In genomic region chr12:49091056-49091835, GRCh38 we compare ENCODE assay signal across 10 cellular contexts. TPM values are rescaled to one million over a fixed set of nuclear protein-coding genes. Genes with fewer than 3 reads are reported as not detected.
DNase-seq lines count a peak whose midpoint lies in the region; ATAC-seq and TF ChIP-seq lines count a peak whose summit lies in the region.
"Had no signal": no experiment of that assay in that cellular context is flagged by ENCODE, and none has a peak within 500 bp of the region (broad histone marks: within the 10 kb centered on the region; RNA-seq: fewer than 3 reads in every experiment).

No MANE protein-coding gene starts in this region.

- in situ Hi-C loops in mammary epithelial cell (cut with MboI; ENCODE audit: low sequenced_read_pairs in 2 of 2), result no loop called here

- ATAC-seq in CD8-positive, alpha-beta T cell, result no peak
- ATAC-seq in HG03469 (IDR thresholded peaks at IDR 0.05; ENCODE audit: unreplicated experiment) (no peak), HG03045 (IDR thresholded peaks at IDR 0.05; ENCODE audit: unreplicated experiment) (no peak)

- H2BK5ac ChIP-seq in neuronal stem cell (ENCODE audit: low read length), result peak overlapping the region; percentile 54

- H4K91ac ChIP-seq in neuronal stem cell (ENCODE audit: low read depth, low read length, poor library complexity), result no peak overlapping the region

- no peaks in the 10 kb centered on the region for H3K79me2 ChIP-seq in mammary epithelial cell (ENCODE audit: insufficient read depth, low read length)

- no peaks in the 10 kb centered on the region for H3K36me3 ChIP-seq in CD8-positive, alpha-beta T cell (ENCODE audit: insufficient read depth, low read length)
- H3K36me3 ChIP-seq in HUES48 (ENCODE audit: control insufficient read depth, insufficient read depth, low read length) (no peaks in the 10 kb centered on the region), ectodermal cell (ENCODE audit: control insufficient read depth, insufficient read depth, low read length) (no peaks in the 10 kb centered on the region), neuronal stem cell (replicated peaks in 1 of 2; ENCODE audit: control insufficient read depth in 2 of 2, insufficient read depth in 2 of 2, low read length in 2 of 2) (peaks cover 0 to 8% of the 10 kb centered on the region in 2 donors), mammary epithelial cell (ENCODE audit: insufficient read depth, low read length) (no peaks in the 10 kb centered on the region)

- peak overlapping the region; percentile 15 for H3K4me3 Mint-ChIP-seq in CD8-positive, alpha-beta T cell

- H4K8ac ChIP-seq in neuronal stem cell (ENCODE audit: low read depth, low read length), result peak overlapping the region; percentile 66

- H2AFZ ChIP-seq in neuronal stem cell (ENCODE audit: low read length), result peak overlapping the region; percentile 96
- no peak overlapping the region for H2AFZ ChIP-seq in mammary epithelial cell (ENCODE audit: low read depth, low read length)

- DNase-seq in CD8-positive, alpha-beta T cell, result no peak
- DNase-seq in neuronal stem cell (ENCODE audit: low spot score), result no peak
- no peak for DNase-seq in inferior parietal cortex (ENCODE audit: extremely low spot score)
- DNase-seq in mammary epithelial cell, result no peak
- DNase-seq: DMS79 treated with DMSO at 0.1 percent for 48 hours, NCI-H2081 had no signal

- no peak overlapping the region for H3K4ac ChIP-seq in neuronal stem cell (ENCODE audit: low read length)

- peak overlapping the region; percentile 70 for H2AK5ac ChIP-seq in neuronal stem cell (ENCODE audit: low read depth, low read length)

- no TSS peak for BruUV-seq in mammary epithelial cell (replicated peaks; lab: Mats Ljungman, UMichigan)

- no peaks in the 10 kb centered on the region for H3K79me1 ChIP-seq in neuronal stem cell (ENCODE audit: low read depth, low read length)

- peaks cover 3% of the 10 kb centered on the region for H3K36me3 Mint-ChIP-seq in CD8-positive, alpha-beta T cell

- WGBS in ectodermal cell, 2 experiments, result 53 to 55% methylated on average over 41 of the region's 41 CpGs
- no CpG with 5 or more reads among the region's 41 CpGs for WGBS in neuronal stem cell (ENCODE audit: extremely low coverage in 2 of 2, insufficient read length in 2 of 2, insufficient replicate concordance in 1 of 2), 2 donors
- 45% methylated on average over 26 of the region's 41 CpGs for WGBS in mammary epithelial cell (ENCODE audit: low coverage, missing lambda C conversion rate)

- no peak overlapping the region for H3K9ac ChIP-seq in HUES48 (ENCODE audit: low read depth, low read length)
- no peak overlapping the region for H3K9ac ChIP-seq in neuronal stem cell (ENCODE audit: low read depth, low read length, poor library complexity)
- H3K9ac ChIP-seq in mammary epithelial cell (ENCODE audit: insufficient read depth, low read length), result no peak overlapping the region

- H2BK120ac ChIP-seq in neuronal stem cell (ENCODE audit: low read depth, low read length), result peak overlapping the region; percentile 27

- H2BK15ac ChIP-seq in neuronal stem cell (ENCODE audit: low read length), result peak overlapping the region; percentile 94

- POLR2A ChIA-PET in CD8-positive, alpha-beta T cell (lab: Charles Lee), result interaction anchor here (1.5 to 1.6 kb wide), 2 partner anchors 18 to 21 kb away, joined by 6 read pairs; partner anchors contain the start of gene RHEBL1

- H3K4me1 Mint-ChIP-seq in CD8-positive, alpha-beta T cell (ENCODE audit: low read depth), result peaks cover 50% of the 10 kb centered on the region

- no peak for TF ChIP-seq CTCF in CD8-positive, alpha-beta T cell (IDR thresholded peaks at IDR 0.05)
- no peak for TF ChIP-seq CTCF in mammary epithelial cell (conservative IDR thresholded peaks at IDR 0.05 in 1 of 2, IDR thresholded peaks at IDR 0.05 in 1 of 2; ENCODE audit: extremely low read depth in 1 of 2, insufficient read depth in 1 of 2, low read depth in 1 of 2, low read length in 2 of 2)

- H3K9me3 Mint-ChIP-seq in CD8-positive, alpha-beta T cell, result no peaks in the 10 kb centered on the region

- H3K27ac Mint-ChIP-seq in CD8-positive, alpha-beta T cell, result no peak overlapping the region

- H3K4me3 ChIP-seq in CD8-positive, alpha-beta T cell (ENCODE audit: low read depth, low read length), result no peak overlapping the region
- H3K4me3 ChIP-seq in HUES48 (ENCODE audit: low read depth, low read length) (peak overlapping the region; percentile 39; the same call in 1 of the 2 replicates), ectodermal cell (ENCODE audit: insufficient read depth, low read depth, low read length) (peak overlapping the region; percentile 28), neuronal stem cell (ENCODE audit: low read length in 2 of 2) (peak overlapping the region; percentile 52 to 71), mammary epithelial cell (replicated peaks in 1 of 3; ENCODE audit: insufficient read depth in 1 of 3, low read depth in 2 of 3, low read length in 3 of 3) (no peak overlapping the region)

- peak overlapping the region; percentile 94 for H3K4me2 ChIP-seq in neuronal stem cell (ENCODE audit: insufficient read depth, low read length, poor library complexity, severe bottlenecking)
- no peak overlapping the region for H3K4me2 ChIP-seq in mammary epithelial cell (ENCODE audit: insufficient read depth, low read depth, low read length)

- CTCF ChIA-PET in CD8-positive, alpha-beta T cell (lab: Charles Lee), result interaction anchor here (0.9 to 6.8 kb wide), 13 partner anchors 12 to 108 kb away, joined by 3 to 81 read pairs (median 7); partner anchors contain the start of genes LMBR1L, RHEBL1 and TUBA1B
- CTCF ChIA-PET in mammary epithelial cell (lab: Charles Lee; ENCODE audit: low non-redundant PET), result no interaction called here

- no peaks in the 10 kb centered on the region for H3K9me3 ChIP-seq in CD8-positive, alpha-beta T cell (ENCODE audit: low read length)
- H3K9me3 ChIP-seq in HUES48 (ENCODE audit: control insufficient read depth, insufficient read depth, low read length) (no peaks in the 10 kb centered on the region), ectodermal cell (ENCODE audit: control insufficient read depth, low read length) (no peaks in the 10 kb centered on the region), neuronal stem cell (replicated peaks in 1 of 2; ENCODE audit: control insufficient read depth in 2 of 2, insufficient read depth in 1 of 2, low read depth in 1 of 2, low read length in 2 of 2) (peaks cover 2% of the 10 kb centered on the region in 2 donors), mammary epithelial cell (replicated peaks; ENCODE audit: insufficient read depth, low read length) (no peaks in the 10 kb centered on the region)

- no peak overlapping the region for H3K27ac ChIP-seq in CD8-positive, alpha-beta T cell (ENCODE audit: low read depth, low read length)
- H3K27ac ChIP-seq in HUES48 (ENCODE audit: low read depth, low read length) (no peak overlapping the region), ectodermal cell (ENCODE audit: insufficient read depth, low read depth, low read length, poor library complexity, severe bottlenecking) (no peak overlapping the region), neuronal stem cell (replicated peaks; ENCODE audit: low read length) (no peak overlapping the region), mammary epithelial cell (ENCODE audit: insufficient read depth, low read depth, low read length) (no peak overlapping the region)

- dilution Hi-C loops in mammary epithelial cell (cut with HindIII; ENCODE audit: low sequenced_read_pairs), result no loop called here

- peak overlapping the region; percentile 94 for H3K18ac ChIP-seq in neuronal stem cell (ENCODE audit: low read length)

- peaks cover 59% of the 10 kb centered on the region for H3K4me1 ChIP-seq in CD8-positive, alpha-beta T cell (ENCODE audit: insufficient read depth, low read length)
- peaks cover 41% of the 10 kb centered on the region for H3K4me1 ChIP-seq in HUES48 (ENCODE audit: control insufficient read depth, insufficient read depth, low read length)
- peaks cover 45% of the 10 kb centered on the region for H3K4me1 ChIP-seq in ectodermal cell (ENCODE audit: control insufficient read depth, insufficient read depth, low read length)
- peaks cover 21 to 43% of the 10 kb centered on the region in 2 donors for H3K4me1 ChIP-seq in neuronal stem cell (ENCODE audit: control insufficient read depth in 2 of 2, insufficient read depth in 1 of 2, low read depth in 1 of 2, low read length in 2 of 2)
- H3K4me1 ChIP-seq in mammary epithelial cell (ENCODE audit: insufficient read depth, low read length), result peaks cover 32% of the 10 kb centered on the region

- intact Hi-C loops in CD8-positive, alpha-beta T cell (cut with DNase I, micrococcal nuclease), result loop anchor here in 1 of 2 experiments (5.0 kb wide), 1 partner anchor 94 kb away; the partner anchor contains the start of gene DDN
- intact Hi-C loops in mammary epithelial cell (cut with micrococcal nuclease), result no loop called here

- H3K27me3 Mint-ChIP-seq in CD8-positive, alpha-beta T cell (ENCODE audit: low read depth), result peaks cover 62% of the 10 kb centered on the region

- H4K20me1 ChIP-seq in mammary epithelial cell (ENCODE audit: insufficient read depth, low read length), result peaks cover 3% of the 10 kb centered on the region

- H3K23ac ChIP-seq in neuronal stem cell (ENCODE audit: low read depth, low read length, poor library complexity), result peak overlapping the region; percentile 92

- peaks cover 59% of the 10 kb centered on the region for H3K27me3 ChIP-seq in CD8-positive, alpha-beta T cell (ENCODE audit: insufficient read depth, low read length)
- H3K27me3 ChIP-seq in HUES48 (ENCODE audit: control insufficient read depth, insufficient read depth, low read length) (peaks cover 96% of the 10 kb centered on the region), ectodermal cell (ENCODE audit: control insufficient read depth, insufficient read depth, low read length, poor library complexity, severe bottlenecking) (peaks cover 94% of the 10 kb centered on the region), neuronal stem cell (ENCODE audit: control insufficient read depth in 3 of 3, insufficient read depth in 3 of 3, low read depth in 1 of 3, low read length in 3 of 3) (peaks cover 38 to 71% (median 69%) of the 10 kb centered on the region in 3 experiments), mammary epithelial cell (ENCODE audit: insufficient read depth, low read length) (peaks cover 44% of the 10 kb centered on the region)

- peak overlapping the region; percentile 14 for H3K14ac ChIP-seq in neuronal stem cell (ENCODE audit: low read length)

- H2BK12ac ChIP-seq in neuronal stem cell (ENCODE audit: low read length), result peak overlapping the region; percentile 79

RNA-seq across cellular contexts. Expression of gene DHH, which starts 3.4 kb away (rescaled TPM):
- total RNA-seq in CD8-positive, alpha-beta T cell, result under 1 TPM; 0.71 to 0.78 TPM
- polyA plus RNA-seq in ectodermal cell (2013, experiment 1 of 4), result 0.48 TPM
- polyA plus RNA-seq in ectodermal cell (2013, experiment 2 of 4), result 0.27 TPM
- polyA plus RNA-seq in ectodermal cell (2013, experiment 3 of 4), result 0.16 TPM
- 0.20 TPM for polyA plus RNA-seq in ectodermal cell (2013, experiment 4 of 4)
- polyA plus RNA-seq in neuronal stem cell (2013, experiment 1 of 2), result 0.14 TPM
- 0.12 TPM for polyA plus RNA-seq in neuronal stem cell (2013, experiment 2 of 2)
- under 1 TPM in 1 of 2 donors, not detected in 1; under 0.01 TPM for total RNA-seq in mammary epithelial cell
- not detected for polyA plus RNA-seq in mammary epithelial cell
- polyA minus RNA-seq in mammary epithelial cell, result not detected

RNA-seq across cellular contexts. Expression of gene LMBR1L, which starts 19.4 kb away (rescaled TPM):
- 100 to 1,000 TPM; 464 to 497 TPM for total RNA-seq in CD8-positive, alpha-beta T cell
- 87.4 TPM for polyA plus RNA-seq in ectodermal cell (2013, experiment 1 of 4)
- 81.7 TPM for polyA plus RNA-seq in ectodermal cell (2013, experiment 2 of 4)
- 65.7 TPM for polyA plus RNA-seq in ectodermal cell (2013, experiment 3 of 4)
- 90.2 TPM for polyA plus RNA-seq in ectodermal cell (2013, experiment 4 of 4)
- polyA plus RNA-seq in neuronal stem cell (2013, experiment 1 of 2), result 46.3 TPM
- 47.9 TPM for polyA plus RNA-seq in neuronal stem cell (2013, experiment 2 of 2)
- total RNA-seq in mammary epithelial cell, result 10 to 100 TPM; 22.8 to 24.2 TPM
- polyA plus RNA-seq in mammary epithelial cell, result 11.1 TPM
- polyA minus RNA-seq in mammary epithelial cell, result 3.6 TPM

RNA-seq across cellular contexts. Expression of gene RHEBL1, which starts 21.5 kb away (rescaled TPM):
- total RNA-seq in CD8-positive, alpha-beta T cell, result 1 to 10 TPM; 4.7 to 5.6 TPM
- polyA plus RNA-seq in ectodermal cell (2013, experiment 1 of 4), result 4.0 TPM
- polyA plus RNA-seq in ectodermal cell (2013, experiment 2 of 4), result 1.8 TPM
- 3.4 TPM for polyA plus RNA-seq in ectodermal cell (2013, experiment 3 of 4)
- polyA plus RNA-seq in ectodermal cell (2013, experiment 4 of 4), result 2.4 TPM
- polyA plus RNA-seq in neuronal stem cell (2013, experiment 1 of 2), result 4.0 TPM
- polyA plus RNA-seq in neuronal stem cell (2013, experiment 2 of 2), result 4.1 TPM
- total RNA-seq in mammary epithelial cell, result 1 to 10 TPM; 1.0 to 2.3 TPM
- 1.9 TPM for polyA plus RNA-seq in mammary epithelial cell
- not detected for polyA minus RNA-seq in mammary epithelial cell

RNA-seq across cellular contexts. Expression of gene KMT2D, which starts 30.7 kb away (rescaled TPM):
- 100 to 1,000 TPM; 112 to 127 TPM for total RNA-seq in CD8-positive, alpha-beta T cell
- polyA plus RNA-seq in ectodermal cell (2013, experiment 1 of 4), result 38.6 TPM
- polyA plus RNA-seq in ectodermal cell (2013, experiment 2 of 4), result 59.7 TPM
- 36.7 TPM for polyA plus RNA-seq in ectodermal cell (2013, experiment 3 of 4)
- polyA plus RNA-seq in ectodermal cell (2013, experiment 4 of 4), result 50.5 TPM
- polyA plus RNA-seq in neuronal stem cell (2013, experiment 1 of 2), result 10.4 TPM
- 10.8 TPM for polyA plus RNA-seq in neuronal stem cell (2013, experiment 2 of 2)
- total RNA-seq in mammary epithelial cell, result 10 to 100 TPM; 30.7 to 78.0 TPM
- polyA plus RNA-seq in mammary epithelial cell, result 8.0 TPM
- 90.4 TPM for polyA minus RNA-seq in mammary epithelial cell

RNA-seq across cellular contexts. Expression of gene TUBA1B, which starts 39.9 kb away (rescaled TPM):
- total RNA-seq in CD8-positive, alpha-beta T cell, result 100 to 1,000 TPM; 103 to 105 TPM
- polyA plus RNA-seq in ectodermal cell (2013, experiment 1 of 4), result 3,516 TPM
- 3,241 TPM for polyA plus RNA-seq in ectodermal cell (2013, experiment 2 of 4)
- polyA plus RNA-seq in ectodermal cell (2013, experiment 3 of 4), result 2,742 TPM
- polyA plus RNA-seq in ectodermal cell (2013, experiment 4 of 4), result 2,911 TPM
- 3,086 TPM for polyA plus RNA-seq in neuronal stem cell (2013, experiment 1 of 2)
- 3,054 TPM for polyA plus RNA-seq in neuronal stem cell (2013, experiment 2 of 2)
- total RNA-seq in mammary epithelial cell, result 1,000 to 10,000 TPM in 1 of 2 donors, 100 to 1,000 TPM in 1; 591 to 1,181 TPM
- polyA plus RNA-seq in mammary epithelial cell, result 4,306 TPM
- 2,687 TPM for polyA minus RNA-seq in mammary epithelial cell

Comparison
In these comparisons a context has a peak if more than half of its experiments do, and no peak if none do; other contexts are left out.
1. H3K4me3 ChIP-seq: peak in HUES48 (single experiment), ectodermal cell (single experiment) and neuronal stem cell (2 of 2); none in CD8-positive, alpha-beta T cell (single experiment) and mammary epithelial cell (0 of 3).
2. RNA of gene LMBR1L, which starts 19.4 kb away (total RNA-seq): 464 to 497 TPM in CD8-positive, alpha-beta T cell; 22.8 to 24.2 TPM in mammary epithelial cell; every median in the first group is over 10 times any median in the second.